28 cellular contexts compared by ENCODE assay signal in the genomic region with DNA sequence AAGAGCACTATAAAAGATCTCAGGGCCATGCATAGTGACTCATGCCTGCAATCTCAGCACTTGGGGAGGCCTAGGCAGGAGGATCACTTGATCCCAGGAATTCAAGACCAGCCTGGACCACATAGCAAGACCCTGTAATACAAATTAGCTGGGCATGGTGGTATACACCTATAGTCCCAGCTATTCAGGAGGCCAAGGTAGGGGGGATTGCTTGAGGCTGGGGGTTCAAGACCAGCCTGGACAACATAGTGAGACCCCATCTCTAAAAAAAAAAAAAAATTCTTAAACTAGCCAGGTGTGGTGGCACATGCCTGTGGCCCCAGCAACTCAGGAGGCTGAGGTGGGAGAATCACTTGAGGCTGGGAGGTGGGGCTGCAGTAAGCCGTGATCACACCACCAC.
"Had no signal": no experiment of that assay in that cellular context is flagged by ENCODE, and none has a peak within 500 bp of the region (broad histone marks: within the 10 kb centered on the region; RNA-seq: fewer than 3 reads in every experiment).

No MANE protein-coding gene starts in this region.

- H3K27me3 ChIP-seq: neural progenitor cell, ovary, spleen, suprapubic skin, testis, tibial artery, transverse colon, upper lobe of right lung, uterus had no signal

- H3K4me1 ChIP-seq: neural progenitor cell, parathyroid adenoma, spleen, suprapubic skin, testis, tibial artery, upper lobe of right lung, uterus had no signal

- ATAC-seq: naive thymus-derived CD4-positive, alpha-beta T cell; natural killer cell; psoas muscle; right cardiac atrium; sciatic nerve; stimulated activated memory B cell treated with anti-CD40 and anti-IgM and Interleukin-4, amounts not matched to agents 10 μg/mL and 1 μg/mL and 100 μg/mL, for 72 hours; stimulated activated naive CD8-positive, alpha-beta T cell treated with anti-CD3 and anti-CD28 coated beads, Interleukin-15, amount 100 ng/mL, for 72 hours; stimulated activated naive CD8-positive, alpha-beta T cell treated with anti-CD3 and anti-CD28 coated beads, Interleukin-15, Interleukin-2, amounts not matched to agents 100 U/mL and 50 U/mL, for 24 hours had no signal

- H3K9ac ChIP-seq: neural progenitor cell, parathyroid adenoma had no signal

- DNase-seq: naive thymus-derived CD4-positive, alpha-beta T cell; natural killer cell; occipital lobe; ovary; psoas muscle; right cardiac atrium; spleen; stimulated activated CD4-positive, alpha-beta T cell treated with anti-CD3 and anti-CD28 coated beads, Interleukin-12 subunit alpha, Interleukin-12 subunit beta, amount 100 ng/mL, for 4 hours; stimulated activated CD4-positive, alpha-beta T cell treated with anti-CD3 and anti-CD28 coated beads, Interleukin-1b, Interleukin-23, amount 100 ng/mL, for 48 hours; stimulated activated CD4-positive, alpha-beta T cell treated with anti-CD3 and anti-CD28 coated beads, Interleukin-4, amount 100 ng/mL, for 1 hour; stimulated activated CD4-positive, alpha-beta T cell treated with anti-CD3 and anti-CD28 coated beads, Interleukin-4, amount 100 ng/mL, for 4 hours; stimulated activated CD8-positive, alpha-beta memory T cell treated with anti-CD3 and anti-CD28 coated beads, Interleukin-4, amount 100 ng/mL, for 48 hours; stimulated activated naive CD4-positive, alpha-beta T cell; stimulated activated naive CD8-positive, alpha-beta T cell treated with anti-CD3 and anti-CD28 coated beads, Interleukin-15, amount 100 ng/mL, for 72 hours; stimulated activated naive CD8-positive, alpha-beta T cell treated with anti-CD3 and anti-CD28 coated beads, Interleukin-15, Interleukin-2, amounts not matched to agents 100 U/mL and 50 U/mL, for 24 hours; substantia nigra; testis; tibial artery; transverse colon; upper lobe of right lung; uterus had no signal

- H3K79me2 ChIP-seq: parathyroid adenoma had no signal

- H3K36me3 ChIP-seq: neural progenitor cell, ovary, transverse colon, uterus had no signal

- H3K9me3 ChIP-seq: ovary, psoas muscle, spleen, suprapubic skin, testis, tibial artery, transverse colon, upper lobe of right lung, uterus had no signal

- H3K4me2 ChIP-seq: neural progenitor cell, smooth muscle cell had no signal

- H3K4me3 ChIP-seq: neural progenitor cell, ovary, psoas muscle, skin epidermis, smooth muscle cell, spleen, suprapubic skin, testis, tibial artery, transverse colon, upper lobe of right lung, uterus had no signal

- H3K27ac ChIP-seq: neural progenitor cell, ovary, parathyroid adenoma, psoas muscle, skin epidermis, spleen, suprapubic skin, testis, tibial artery, transverse colon, upper lobe of right lung, uterus had no signal

- H2AFZ ChIP-seq: neural progenitor cell, parathyroid adenoma had no signal
